20 cellular contexts compared by ENCODE assay signal in genomic region chr20:59785118-59785959, GRCh38.
DNase-seq lines count a peak whose midpoint lies in the region; ATAC-seq and TF ChIP-seq lines count a peak whose summit lies in the region.
"Had no signal": no experiment of that assay in that cellular context is flagged by ENCODE, and none has a peak within 500 bp of the region (broad histone marks: within the 10 kb centered on the region; RNA-seq: fewer than 3 reads in every experiment).

No MANE protein-coding gene starts in this region.

- no peak overlapping the region for H2AFZ ChIP-seq in smooth muscle cell (ENCODE audit: low read depth)

- ATAC-seq in Right ventricle myocardium superior (ENCODE audit: poor library complexity), result no peak
- ATAC-seq: GM12878, HCT116, Panc1, Right ventricle myocardium inferior had no signal

- no peaks in the 10 kb centered on the region for H3F3A ChIP-seq in smooth muscle cell (ENCODE audit: low read depth)

- H3K9me3 ChIP-seq in smooth muscle cell (replicated peaks; ENCODE audit: low read depth) (no peaks in the 10 kb centered on the region), uterus (no peaks in the 10 kb centered on the region), BE2C (no peaks in the 10 kb centered on the region)

- 65% methylated on average over 15 of the region's 16 CpGs for WGBS in smooth muscle cell (ENCODE audit: low lambda C conversion rate)

- DNase-seq in cardiac septum (ENCODE audit: low spot score), result peak; percentile 63
- no peak for DNase-seq in Right ventricle myocardium superior
- DNase-seq in coronary artery (ENCODE audit: low spot score), result peak; percentile 68
- peak; percentile 65 for DNase-seq in mesenteric fat pad (ENCODE audit: low spot score)
- no peak for DNase-seq in stimulated activated CD4-positive, alpha-beta T cell treated with anti-CD3 and anti-CD28 coated beads, Interleukin-2, amount 100 ng/mL, for 48 hours
- DNase-seq in smooth muscle cell (lab: John Stamatoyannopoulos, UW; ENCODE audit: unreplicated experiment), result no peak
- DNase-seq in uterus, result no peak
- DNase-seq in BE2C, result no peak
- DNase-seq: CD8-positive, alpha-beta memory T cell; DND-41; NCI-H1048; NCI-H1436 treated with DMSO at 0.1 percent for 48 hours; NCI-H2029 treated with DMSO at 0.1 percent for 48 hours; NCI-H510A; NCI-H82 had no signal

- H3K27me3 ChIP-seq in smooth muscle cell (ENCODE audit: low read depth) (no peaks in the 10 kb centered on the region), uterus (no peaks in the 10 kb centered on the region), BE2C (no peaks in the 10 kb centered on the region; the same call in 1 of the 2 replicates)
- H3K27me3 ChIP-seq: BLaER1 had no signal

- H3K27ac ChIP-seq in coronary artery, result no peak overlapping the region
- H3K27ac ChIP-seq in smooth muscle cell (ENCODE audit: low read depth), result no peak overlapping the region
- H3K27ac ChIP-seq in uterus, result no peak overlapping the region
- H3K27ac ChIP-seq: BLaER1 had no signal

- TF ChIP-seq CTCF in coronary artery (IDR thresholded peaks at IDR 0.05) (no peak), smooth muscle cell (IDR thresholded peaks at IDR 0.05; ENCODE audit: borderline replicate concordance, insufficient read depth, poor library complexity, severe bottlenecking) (no peak), uterus (IDR thresholded peaks at IDR 0.05) (no peak), BE2C (IDR thresholded peaks at IDR 0.05; ENCODE audit: low read depth, low read length) (no peak)

- H3K36me3 ChIP-seq in smooth muscle cell (ENCODE audit: low read depth), result no peaks in the 10 kb centered on the region
- no peaks in the 10 kb centered on the region for H3K36me3 ChIP-seq in uterus
- H3K36me3 ChIP-seq in BE2C, result no peaks in the 10 kb centered on the region

- H3K9ac ChIP-seq in smooth muscle cell (ENCODE audit: low read depth), result no peak overlapping the region
- H3K9ac ChIP-seq: BLaER1 had no signal

- intact Hi-C loops in cardiac septum (cut with DNase I), result loop anchor here (2.0 kb wide), 1 partner anchor 63 kb away; no protein-coding TSS in a partner anchor
- intact Hi-C loops in Right ventricle myocardium superior (cut with DNase I), result no loop called here
- intact Hi-C loops in uterus (cut with DNase I; ENCODE audit: low total_unique reads), result no loop called here

- no peaks in the 10 kb centered on the region for H3K79me2 ChIP-seq in smooth muscle cell (ENCODE audit: low read depth)

- H3K4me3 ChIP-seq in coronary artery, result no peak overlapping the region
- no peak overlapping the region for H3K4me3 ChIP-seq in smooth muscle cell
- H3K4me3 ChIP-seq in uterus, result no peak overlapping the region
- no peak overlapping the region for H3K4me3 ChIP-seq in BE2C (ENCODE audit: low read depth, low read length)
- H3K4me3 ChIP-seq: BLaER1, GM12878 had no signal

- no peaks in the 10 kb centered on the region for H4K20me1 ChIP-seq in smooth muscle cell (ENCODE audit: low read depth)

- H3K4me1 ChIP-seq in smooth muscle cell (ENCODE audit: low read depth) (no peaks in the 10 kb centered on the region), uterus (no peaks in the 10 kb centered on the region), BE2C (no peaks in the 10 kb centered on the region)

- no peak for TF ChIP-seq POLR2A in uterus (IDR thresholded peaks at IDR 0.05)

- H3K4me2 ChIP-seq in smooth muscle cell, result no peak overlapping the region
- H3K4me2 ChIP-seq: BLaER1 had no signal

Comparison
In these comparisons a context has a peak if more than half of its experiments do, and no peak if none do; other contexts are left out.
1. DNase-seq: peak in cardiac septum (single experiment), coronary artery (single experiment) and mesenteric fat pad (single experiment); none in Right ventricle myocardium superior (single experiment), stimulated activated CD4-positive, alpha-beta T cell treated with anti-CD3 and anti-CD28 coated beads, Interleukin-2, amount 100 ng/mL, for 48 hours (0 of 2), smooth muscle cell (single experiment), uterus (0 of 2) and BE2C (single experiment).